17 cellular contexts compared by ENCODE assay signal in genomic region chr20:57753332-57754164, GRCh38. TPM values are rescaled to one million over a fixed set of nuclear protein-coding genes. Genes with fewer than 3 reads are reported as not detected.
DNase-seq lines count a peak whose midpoint lies in the region; TF ChIP-seq lines count a peak whose summit lies in the region.
"Had no signal": no experiment of that assay in that cellular context is flagged by ENCODE, and none has a peak within 500 bp of the region (broad histone marks: within the 10 kb centered on the region; RNA-seq: fewer than 3 reads in every experiment).

No MANE protein-coding gene starts in this region.

- peaks cover 13% of the 10 kb centered on the region for H3K4me1 Mint-ChIP-seq in glutamatergic neuron (ENCODE audit: low read depth, unreplicated experiment)

- no peaks in the 10 kb centered on the region for H3K9me3 ChIP-seq in sigmoid colon
- H3K9me3 ChIP-seq: colonic mucosa, neutrophil, testis had no signal

- no peak overlapping the region for H3K27ac Mint-ChIP-seq in glutamatergic neuron (ENCODE audit: unreplicated experiment)
- H3K27ac Mint-ChIP-seq: T-helper 17 cell had no signal

- peaks cover 6% of the 10 kb centered on the region for H3K36me3 Mint-ChIP-seq in glutamatergic neuron (ENCODE audit: unreplicated experiment)
- H3K36me3 Mint-ChIP-seq: brain had no signal

- no peak overlapping the region for H3K4me3 ChIP-seq in sigmoid colon
- H3K4me3 ChIP-seq: colonic mucosa, testis had no signal

- TF ChIP-seq EP300 in sigmoid colon (IDR thresholded peaks at IDR 0.05) = no peak

- no peak overlapping the region for H3K4me3 Mint-ChIP-seq in glutamatergic neuron (ENCODE audit: unreplicated experiment)
- H3K4me3 Mint-ChIP-seq: brain, T-helper 17 cell had no signal

- DNase-seq in D341Med (ENCODE audit: low spot score) (peak; percentile 64), NCI-H1694 (lab: John Stamatoyannopoulos, UW) (peak; percentile 55), glutamatergic neuron (peak; percentile 35), sigmoid colon (peak; percentile 50), HPDE6-E6E7 (ENCODE audit: extremely low spot score) (no peak), SKM-1 (lab: John Stamatoyannopoulos, UW; ENCODE audit: unreplicated experiment) (no peak), kidney tubule cell (ENCODE audit: low spot score) (no peak)
- DNase-seq: activated CD8-positive, alpha-beta memory T cell treated with anti-CD3 and anti-CD28 coated beads, Interleukin-2, amount 50 U/mL, for 4 hours; colonic mucosa; H7; head of caudate nucleus; Kasumi-1; NCI-H748 treated with DMSO at 0.1 percent for 48 hours; T-helper 17 cell; testis had no signal

- TF ChIP-seq CTCF in glutamatergic neuron (IDR thresholded peaks at IDR 0.05; ENCODE audit: partially characterized antibody, unreplicated experiment) (no peak), sigmoid colon (IDR thresholded peaks at IDR 0.05) (no peak)

- peaks cover 0 to 22% (median 15%) of the 10 kb centered on the region in 4 donors for H3K4me1 ChIP-seq in sigmoid colon
- H3K4me1 ChIP-seq: colonic mucosa had no signal

- peaks cover 11% of the 10 kb centered on the region for H3K27me3 Mint-ChIP-seq in glutamatergic neuron (ENCODE audit: unreplicated experiment)

- no peak for TF ChIP-seq POLR2A in sigmoid colon (IDR thresholded peaks at IDR 0.05)

- no peaks in the 10 kb centered on the region for H3K27me3 ChIP-seq in sigmoid colon
- H3K27me3 ChIP-seq: colonic mucosa, testis had no signal

- H3K9me3 Mint-ChIP-seq in glutamatergic neuron (ENCODE audit: unreplicated experiment) = peaks cover 13% of the 10 kb centered on the region

- 83% methylated on average over 14 of the region's 14 CpGs for WGBS in sigmoid colon, 2 donors

- H3K27ac ChIP-seq in sigmoid colon = no peak overlapping the region
- H3K27ac ChIP-seq: colonic mucosa, neutrophil, testis had no signal

- H3K36me3 ChIP-seq in sigmoid colon = no peaks in the 10 kb centered on the region
- H3K36me3 ChIP-seq: colonic mucosa, neutrophil had no signal

- intact Hi-C loops in sigmoid colon (cut with DNase I) = no loop called here

RNA-seq across cellular contexts. Expression of gene PMEPA1, which starts 43.7 kb away (rescaled TPM):
- total RNA-seq in glutamatergic neuron (ENCODE audit: unreplicated experiment) = 14.4 TPM
- 10 to 100 TPM in 1 of 4 donors, 1 to 10 TPM in 3; 3.9 to 23.3 (median 7.5) TPM for total RNA-seq in sigmoid colon
- polyA plus RNA-seq in sigmoid colon = 10 to 100 TPM in 1 of 3 donors, 1 to 10 TPM in 2; 3.6 to 16.8 (median 6.5) TPM

Comparison
In these comparisons a context has a peak if more than half of its experiments do, and no peak if none do; other contexts are left out.
1. DNase-seq: peak in D341Med (single experiment), NCI-H1694 (single experiment), glutamatergic neuron (single experiment) and sigmoid colon (single experiment); none in HPDE6-E6E7 (single experiment), SKM-1 (single experiment) and kidney tubule cell (single experiment).